ENCODE assay signal across 9 cellular contexts in genomic region chr12:85835810-85836715, GRCh38. TPM values are rescaled to one million over a fixed set of nuclear protein-coding genes. Genes with fewer than 3 reads are reported as not detected.
DNase-seq lines count a peak whose midpoint lies in the region; ATAC-seq and TF ChIP-seq lines count a peak whose summit lies in the region.
"Had no signal": no experiment of that assay in that cellular context is flagged by ENCODE, and none has a peak within 500 bp of the region (broad histone marks: within the 10 kb centered on the region; RNA-seq: fewer than 3 reads in every experiment).

Gene RASSF9 (minus strand): TSS chr12:85836409. CDS start chr12:85836201, 208 bp downstream.

- H3K4me1 ChIP-seq in PC-9 (replicated peaks; ENCODE audit: insufficient read depth) (no peaks in the 10 kb centered on the region), osteoblast (ENCODE audit: insufficient read depth, low read length) (peaks cover 14% of the 10 kb centered on the region)

- H3K27me3 ChIP-seq in PC-9 (ENCODE audit: insufficient read depth, low read depth) (no peaks in the 10 kb centered on the region), osteoblast (ENCODE audit: insufficient read depth, low read length) (no peaks in the 10 kb centered on the region)

- peak within 1 kb of the TSS; percentile 63; the same call in 1 of the 2 replicates for H2AFZ ChIP-seq in PC-9
- H2AFZ ChIP-seq in osteoblast (ENCODE audit: low read length): peak within 1 kb of the TSS; percentile 82

- H3K9me3 ChIP-seq in PC-9 (ENCODE audit: insufficient read depth, low read depth) (no peaks in the 10 kb centered on the region), osteoblast (ENCODE audit: low read depth, low read length) (no peaks in the 10 kb centered on the region)

- peak within 1 kb of the TSS; percentile 13; the same call in 1 of the 2 replicates for H3K4me2 ChIP-seq in PC-9
- peak within 1 kb of the TSS; percentile 96 for H3K4me2 ChIP-seq in osteoblast (ENCODE audit: insufficient read depth, low read length)

- peak; percentile 42 for DNase-seq in DMS53 (lab: John Stamatoyannopoulos, UW)
- DNase-seq in PC-9: peak in 1 of 2 experiments; percentile 59
- peak; percentile 97 for DNase-seq in fibroblast of pulmonary artery (ENCODE audit: low read depth)
- DNase-seq in osteoblast (ENCODE audit: insufficient read length, low spot score, missing footprints): no peak
- DNase-seq in DMS79 treated with DMSO at 0.1 percent for 48 hours (lab: John Stamatoyannopoulos, UW): no peak
- DNase-seq in OCI-M1 (lab: John Stamatoyannopoulos, UW): no peak

- no peaks in the 10 kb centered on the region for H4K20me1 ChIP-seq in PC-9 (ENCODE audit: insufficient read depth)
- H4K20me1 ChIP-seq in osteoblast (ENCODE audit: insufficient read depth, low read length): no peaks in the 10 kb centered on the region

- no peak within 1 kb of the TSS for H3K4me3 ChIP-seq in PC-9
- peak within 1 kb of the TSS; percentile 79 for H3K4me3 ChIP-seq in fibroblast of pulmonary artery (replicated peaks; ENCODE audit: low read depth, low read length)
- H3K4me3 ChIP-seq in osteoblast (ENCODE audit: insufficient read depth, low read length): peak within 1 kb of the TSS; percentile 74

- no peaks in the 10 kb centered on the region for H3K79me2 ChIP-seq in PC-9 (ENCODE audit: low read depth)
- no peaks in the 10 kb centered on the region for H3K79me2 ChIP-seq in osteoblast (ENCODE audit: insufficient read depth, low read length)

- POLR2A ChIA-PET in PC-9 (lab: Charles Lee; ENCODE audit: unreplicated experiment): interaction anchor here (0.6 to 0.7 kb wide), 4 partner anchors 31 to 265 kb away, joined by 3 to 11 read pairs (median 6); no protein-coding TSS in a partner anchor

- H3K27ac ChIP-seq in PC-9 (no peak within 1 kb of the TSS), osteoblast (ENCODE audit: low read depth, low read length) (peak within 1 kb of the TSS; percentile 83)

- CTCF ChIA-PET in PC-9 (lab: Charles Lee): interaction anchor here (0.6 kb wide), 1 partner anchor 369 kb away, joined by 3 read pairs; no protein-coding TSS in a partner anchor

- H3F3A ChIP-seq in PC-9 (ENCODE audit: insufficient read depth, low read depth): no peaks in the 10 kb centered on the region

- BruUV-seq in PC-9 (replicated peaks; lab: Mats Ljungman, UMichigan): no TSS peak

- ATAC-seq in HG02870 (IDR thresholded peaks at IDR 0.05; ENCODE audit: unreplicated experiment) (no peak), GM18909 (IDR thresholded peaks at IDR 0.05; ENCODE audit: poor library complexity, unreplicated experiment) (no peak)

- no peaks in the 10 kb centered on the region for H3K9me2 ChIP-seq in PC-9 (ENCODE audit: insufficient read depth)

- intact Hi-C loops in PC-9 (cut with micrococcal nuclease; ENCODE audit: unreplicated experiment): no loop called here

- TF ChIP-seq CTCF in PC-9 (conservative IDR thresholded peaks at IDR 0.05) (no peak), fibroblast of pulmonary artery (IDR thresholded peaks at IDR 0.05; ENCODE audit: low read length, missing control alignments) (no peak), osteoblast (IDR thresholded peaks at IDR 0.05; ENCODE audit: extremely low read depth, low read depth, low read length) (no peak)

- H3K36me3 ChIP-seq in PC-9 (ENCODE audit: low read depth) (no peaks in the 10 kb centered on the region), osteoblast (ENCODE audit: insufficient read depth, low read length) (no peaks in the 10 kb centered on the region)

RNA-seq across cellular contexts. Expression of gene RASSF9, which starts in this region (rescaled TPM):
- total RNA-seq in PC-9 (2021) (0.46 and 0.95 TPM in 2 replicates), osteoblast (5.8 and 6.8 TPM in 2 replicates)
- total RNA-seq: mononuclear cell had no signal

Comparison
In these comparisons a context has a peak if more than half of its experiments do, and no peak if none do; other contexts are left out.
1. DNase-seq: peak in DMS53 (single experiment) and fibroblast of pulmonary artery (single experiment); none in osteoblast (single experiment), DMS79 treated with DMSO at 0.1 percent for 48 hours (single experiment) and OCI-M1 (single experiment).